Comparison of ENCODE assay signal across 8 cellular contexts in genomic region chr1:96845464-96845863, GRCh38.
DNase-seq lines count a peak whose midpoint lies in the region; ATAC-seq and TF ChIP-seq lines count a peak whose summit lies in the region.

No MANE protein-coding gene starts in this region.

- H3K9me2 ChIP-seq in SU-DHL-6 (replicated peaks; ENCODE audit: insufficient read depth, low read length): no peaks in the 10 kb centered on the region

- H3K9ac ChIP-seq in SU-DHL-6 (ENCODE audit: low read length): no peak overlapping the region

- H3K79me2 ChIP-seq in SU-DHL-6 (ENCODE audit: insufficient read depth, low read length): no peaks in the 10 kb centered on the region

- H3F3A ChIP-seq in SU-DHL-6 (ENCODE audit: insufficient read depth): no peaks in the 10 kb centered on the region

- H3K4me1 ChIP-seq in BE2C (no peaks in the 10 kb centered on the region), esophagus squamous epithelium (no peaks in the 10 kb centered on the region)

- TF ChIP-seq CTCF in BE2C (IDR thresholded peaks at IDR 0.05; ENCODE audit: low read depth, low read length): peak; percentile 76
- TF ChIP-seq CTCF in SU-DHL-6 (IDR thresholded peaks at IDR 0.05; ENCODE audit: insufficient read depth, low read length, poor library complexity, severe bottlenecking): peak; percentile 60
- peak in 5 of 6 experiments; percentile 24 to 57 (median 39) for TF ChIP-seq CTCF in esophagus squamous epithelium (IDR thresholded peaks at IDR 0.05)

- H2AFZ ChIP-seq in SU-DHL-6 (ENCODE audit: low read depth, low read length, severe bottlenecking): no peak overlapping the region

- H3K27me3 ChIP-seq in BE2C (no peaks in the 10 kb centered on the region), SU-DHL-6 (ENCODE audit: low read length) (no peaks in the 10 kb centered on the region), esophagus squamous epithelium (no peaks in the 10 kb centered on the region)

- no peaks in the 10 kb centered on the region for H4K20me1 ChIP-seq in SU-DHL-6 (ENCODE audit: low read depth, low read length)

- WGBS in esophagus squamous epithelium, 2 donors: 61 to 67% methylated on average over 7 to 8 of the region's 8 CpGs

- ATAC-seq in GM19035 (IDR thresholded peaks at IDR 0.05; ENCODE audit: unreplicated experiment) (peak; percentile 88), HG03196 (IDR thresholded peaks at IDR 0.05; ENCODE audit: unreplicated experiment) (peak; percentile 75), HG02588 (IDR thresholded peaks at IDR 0.05; ENCODE audit: unreplicated experiment) (no peak)

- no peak overlapping the region for H3K4me3 ChIP-seq in BE2C (ENCODE audit: low read depth, low read length)
- no peak overlapping the region for H3K4me3 ChIP-seq in SU-DHL-6 (ENCODE audit: insufficient read depth, low read length, poor library complexity, severe bottlenecking)
- H3K4me3 ChIP-seq in esophagus squamous epithelium: no peak overlapping the region

- no peaks in the 10 kb centered on the region for H3K9me3 ChIP-seq in BE2C
- no peaks in the 10 kb centered on the region for H3K9me3 ChIP-seq in SU-DHL-6 (ENCODE audit: insufficient read depth, low read length)
- H3K9me3 ChIP-seq in esophagus squamous epithelium: no peaks in the 10 kb centered on the region

- intact Hi-C loops in esophagus squamous epithelium (cut with DNase I): no loop called here

- peak; percentile 54 for DNase-seq in BE2C
- DNase-seq in esophagus squamous epithelium (lab: John Stamatoyannopoulos, UW): no peak
- peak; percentile 23 for DNase-seq in renal cortical epithelial cell (ENCODE audit: low read depth)
- no peak for DNase-seq in GM03348 (ENCODE audit: low spot score)

- TF ChIP-seq POLR2A in esophagus squamous epithelium (IDR thresholded peaks at IDR 0.05): no peak

- H3K4me2 ChIP-seq in SU-DHL-6 (ENCODE audit: low read depth, low read length, poor library complexity, severe bottlenecking): no peak overlapping the region

- H3K36me3 ChIP-seq in BE2C: no peaks in the 10 kb centered on the region
- no peaks in the 10 kb centered on the region for H3K36me3 ChIP-seq in SU-DHL-6 (ENCODE audit: low read length)
- no peaks in the 10 kb centered on the region for H3K36me3 ChIP-seq in esophagus squamous epithelium

- H3K27ac ChIP-seq in SU-DHL-6 (ENCODE audit: low read depth, low read length): no peak overlapping the region
- no peak overlapping the region for H3K27ac ChIP-seq in esophagus squamous epithelium

Comparison
In these comparisons a context has a peak if more than half of its experiments do, and no peak if none do; other contexts are left out.
1. DNase-seq: peak in BE2C (single experiment) and renal cortical epithelial cell (single experiment); none in esophagus squamous epithelium (single experiment) and GM03348 (single experiment).
2. Peak in every context shown above with its lines, with median percentiles within 50 percentile points of each other: CTCF ChIP-seq.